ENCODE assay signal across 14 cellular contexts in genomic region chr14:68011629-68012028, GRCh38.
DNase-seq lines count a peak whose midpoint lies in the region; ATAC-seq and TF ChIP-seq lines count a peak whose summit lies in the region.
"Had no signal": no experiment of that assay in that cellular context is flagged by ENCODE, and none has a peak within 500 bp of the region (broad histone marks: within the 10 kb centered on the region; RNA-seq: fewer than 3 reads in every experiment).

No MANE protein-coding gene starts in this region.

- CTCF ChIA-PET in activated naive CD4-positive, alpha-beta T cell treated with anti-CD3 and anti-CD28 coated beads, Interleukin-2, amount 10 ng/mL, durations not matched to agents 7 days and 5 days (lab: Charles Lee) = no interaction called here

- no peak overlapping the region for H3K9ac ChIP-seq in GM23248
- H3K9ac ChIP-seq: BLaER1 treated with 17β-estradiol and CSF1 and Interleukin-3, amounts not matched to agents 10 nM and 100 nM had no signal

- peak overlapping the region; percentile 55 for H3K4me2 ChIP-seq in GM23248 (ENCODE audit: unreplicated experiment)
- H3K4me2 ChIP-seq: BLaER1 treated with 17β-estradiol and CSF1 and Interleukin-3, amounts not matched to agents 10 nM and 100 nM had no signal

- no peaks in the 10 kb centered on the region for H3K27me3 ChIP-seq in GM23248 (replicated peaks; ENCODE audit: insufficient read depth)
- H3K27me3 ChIP-seq in left ventricle myocardium inferior (ENCODE audit: low read depth) = no peaks in the 10 kb centered on the region
- H3K27me3 ChIP-seq: BLaER1 treated with 17β-estradiol and CSF1 and Interleukin-3, amounts not matched to agents 10 nM and 100 nM; breast epithelium; Peyer's patch had no signal

- in situ Hi-C loops in GM23248 (cut with MboI) (no loop called here), astrocyte of the cerebellum (cut with HindIII; ENCODE audit: low sequenced_read_pairs) (no loop called here)

- H3K4me3 ChIP-seq in GM23248 (0 out of 2 replicates have a peak overlapping the region, but pooled peaks have one; percentile 27), astrocyte of the cerebellum (ENCODE audit: low read depth, low read length) (no peak overlapping the region), left ventricle myocardium inferior (no peak overlapping the region)
- H3K4me3 ChIP-seq: BLaER1 treated with 17β-estradiol and CSF1 and Interleukin-3, amounts not matched to agents 10 nM and 100 nM; breast epithelium; Peyer's patch had no signal

- H3K9me3 Mint-ChIP-seq in activated naive CD4-positive, alpha-beta T cell treated with anti-CD3 and anti-CD28 coated beads, Interleukin-2, amount 10 ng/mL, durations not matched to agents 7 days and 5 days = no peaks in the 10 kb centered on the region
- H3K9me3 Mint-ChIP-seq: stimulated activated naive CD8-positive, alpha-beta T cell treated with anti-CD3 and anti-CD28 coated beads, Interleukin-15, Interleukin-2, amounts not matched to agents 100 ng/mL and 50 ng/mL, for 24 hours had no signal

- DNase-seq in GM23248 = peak; percentile 53
- peak; percentile 65 for DNase-seq in astrocyte of the cerebellum (ENCODE audit: low read depth)
- DNase-seq in left ventricle myocardium inferior = no peak
- no peak for DNase-seq in sciatic nerve (ENCODE audit: low spot score)
- DNase-seq in RPMI8226 = no peak
- DNase-seq in activated naive CD4-positive, alpha-beta T cell treated with anti-CD3 and anti-CD28 coated beads, Interleukin-2, amount 50 U/mL, for 16 hours = no peak
- no peak for DNase-seq in NCI-H1930 (lab: John Stamatoyannopoulos, UW)
- DNase-seq in activated naive CD4-positive, alpha-beta T cell treated with anti-CD3 and anti-CD28 coated beads, Interleukin-2, amount 10 ng/mL, durations not matched to agents 7 days and 5 days = no peak
- DNase-seq: activated T-cell treated with anti-CD3 and anti-CD28 coated beads for 4 hours, Peyer's patch had no signal

- H4K20me1 ChIP-seq in GM23248 (ENCODE audit: insufficient read depth) = no peaks in the 10 kb centered on the region
- H4K20me1 ChIP-seq: BLaER1 treated with 17β-estradiol and CSF1 and Interleukin-3, amounts not matched to agents 10 nM and 100 nM had no signal

- no peaks in the 10 kb centered on the region for H3K36me3 Mint-ChIP-seq in activated naive CD4-positive, alpha-beta T cell treated with anti-CD3 and anti-CD28 coated beads, Interleukin-2, amount 10 ng/mL, durations not matched to agents 7 days and 5 days
- H3K36me3 Mint-ChIP-seq: IgD-negative memory B cell had no signal

- no peaks in the 10 kb centered on the region for H3K9me3 ChIP-seq in GM23248 (ENCODE audit: low read depth)
- no peaks in the 10 kb centered on the region for H3K9me3 ChIP-seq in left ventricle myocardium inferior (replicated peaks)
- H3K9me3 ChIP-seq: breast epithelium, Peyer's patch had no signal

- no peak overlapping the region for H3K27ac Mint-ChIP-seq in activated naive CD4-positive, alpha-beta T cell treated with anti-CD3 and anti-CD28 coated beads, Interleukin-2, amount 10 ng/mL, durations not matched to agents 7 days and 5 days
- H3K27ac Mint-ChIP-seq: IgD-negative memory B cell; stimulated activated naive CD8-positive, alpha-beta T cell treated with anti-CD3 and anti-CD28 coated beads, Interleukin-15, Interleukin-2, amounts not matched to agents 100 ng/mL and 50 ng/mL, for 24 hours had no signal

- H3K9me2 ChIP-seq in GM23248 (ENCODE audit: insufficient read depth) = no peaks in the 10 kb centered on the region

- H3K36me3 ChIP-seq in GM23248 (ENCODE audit: low read depth) (no peaks in the 10 kb centered on the region), left ventricle myocardium inferior (no peaks in the 10 kb centered on the region)
- H3K36me3 ChIP-seq: BLaER1 treated with 17β-estradiol and CSF1 and Interleukin-3, amounts not matched to agents 10 nM and 100 nM; breast epithelium; Peyer's patch had no signal

- no peak overlapping the region for H3K4me3 Mint-ChIP-seq in activated naive CD4-positive, alpha-beta T cell treated with anti-CD3 and anti-CD28 coated beads, Interleukin-2, amount 10 ng/mL, durations not matched to agents 7 days and 5 days
- H3K4me3 Mint-ChIP-seq: IgD-negative memory B cell; stimulated activated naive CD8-positive, alpha-beta T cell treated with anti-CD3 and anti-CD28 coated beads, Interleukin-15, Interleukin-2, amounts not matched to agents 100 ng/mL and 50 ng/mL, for 24 hours had no signal

- H3K27me3 Mint-ChIP-seq in activated naive CD4-positive, alpha-beta T cell treated with anti-CD3 and anti-CD28 coated beads, Interleukin-2, amount 10 ng/mL, durations not matched to agents 7 days and 5 days = no peaks in the 10 kb centered on the region
- H3K27me3 Mint-ChIP-seq: IgD-negative memory B cell; stimulated activated naive CD8-positive, alpha-beta T cell treated with anti-CD3 and anti-CD28 coated beads, Interleukin-15, Interleukin-2, amounts not matched to agents 100 ng/mL and 50 ng/mL, for 24 hours had no signal

- H3K4me1 Mint-ChIP-seq in activated naive CD4-positive, alpha-beta T cell treated with anti-CD3 and anti-CD28 coated beads, Interleukin-2, amount 10 ng/mL, durations not matched to agents 7 days and 5 days = no peaks in the 10 kb centered on the region

- 0 out of 2 replicates have a peak, but pooled peaks cover 17% of the 10 kb centered on the region for H3F3A ChIP-seq in GM23248 (ENCODE audit: insufficient read depth)

- no peak overlapping the region for H3K27ac ChIP-seq in GM23248
- H3K27ac ChIP-seq in left ventricle myocardium inferior (replicated peaks) = peak overlapping the region; percentile 2
- H3K27ac ChIP-seq: BLaER1 treated with 17β-estradiol and CSF1 and Interleukin-3, amounts not matched to agents 10 nM and 100 nM; breast epithelium had no signal

- WGBS in GM23248 (ENCODE audit: low coverage in 1 of 2, low lambda C conversion rate in 2 of 2, missing lambda C conversion rate in 2 of 2), 2 experiments = 7 to 11% methylated on average over 3 of the region's 3 CpGs

- H3K4me1 ChIP-seq in GM23248 (ENCODE audit: insufficient read depth) (peaks cover 20% of the 10 kb centered on the region), left ventricle myocardium inferior (no peaks in the 10 kb centered on the region)
- H3K4me1 ChIP-seq: BLaER1 treated with 17β-estradiol and CSF1 and Interleukin-3, amounts not matched to agents 10 nM and 100 nM; breast epithelium; Peyer's patch had no signal

- no peak for TF ChIP-seq CTCF in astrocyte of the cerebellum (IDR thresholded peaks at IDR 0.05; ENCODE audit: low read depth, low read length, missing control alignments)
- no peak for TF ChIP-seq CTCF in left ventricle myocardium inferior (IDR thresholded peaks at IDR 0.05; ENCODE audit: borderline replicate concordance)

- peak; percentile 67 for ATAC-seq in sciatic nerve

- peak overlapping the region; percentile 41 for H2AFZ ChIP-seq in GM23248

- H3K79me2 ChIP-seq in GM23248 (ENCODE audit: insufficient read depth) = no peaks in the 10 kb centered on the region

- intact Hi-C loops in left ventricle myocardium inferior (cut with micrococcal nuclease) (no loop called here), sciatic nerve (cut with DNase I) (no loop called here)

Comparison
In these comparisons a context has a peak if more than half of its experiments do, and no peak if none do; other contexts are left out.
1. DNase-seq: peak in GM23248 (single experiment) and astrocyte of the cerebellum (single experiment); none in left ventricle myocardium inferior (single experiment), sciatic nerve (single experiment), RPMI8226 (single experiment), activated naive CD4-positive, alpha-beta T cell treated with anti-CD3 and anti-CD28 coated beads, Interleukin-2, amount 50 U/mL, for 16 hours (single experiment), NCI-H1930 (0 of 2) and activated naive CD4-positive, alpha-beta T cell treated with anti-CD3 and anti-CD28 coated beads, Interleukin-2, amount 10 ng/mL, durations not matched to agents 7 days and 5 days (single experiment).